In genomic region chr10:68471063-68471585, GRCh38 we compare ENCODE assay signal across 8 cellular contexts. TPM values are rescaled to one million over a fixed set of nuclear protein-coding genes. Genes with fewer than 3 reads are reported as not detected.
A peak's percentile ranks its signal among the peaks of the same experiment; 100 is the strongest.
DNase-seq lines count a peak whose midpoint lies in the region; ATAC-seq and TF ChIP-seq lines count a peak whose summit lies in the region.

No MANE protein-coding gene starts in this region.

- no peaks in the 10 kb centered on the region for H3K9me3 Mint-ChIP-seq in naive B cell

- DNase-seq in GM13976 (ENCODE audit: low spot score): peak; percentile 26
- DNase-seq in cardiac fibroblast (ENCODE audit: low read depth in 2 of 2): no peak
- DNase-seq in naive B cell: no peak
- no peak for DNase-seq in H4 (ENCODE audit: low spot score)
- DNase-seq in T-helper 9 cell: no peak

- peaks cover 14 to 17% (median 16%) of the 10 kb centered on the region in 3 donors for H3K4me1 Mint-ChIP-seq in naive B cell

- H3K36me3 ChIP-seq in KOPT-K1 (ENCODE audit: insufficient read depth, low read length): peaks cover 39% of the 10 kb centered on the region

- no peaks in the 10 kb centered on the region for H3K36me3 Mint-ChIP-seq in naive B cell

- peak overlapping the region; percentile 90 for H3K27ac ChIP-seq in KOPT-K1 (ENCODE audit: low read depth, low read length, poor library complexity, severe bottlenecking)

- H3K4me3 Mint-ChIP-seq in naive B cell: peak overlapping the region; percentile 92 to 100 (median 97)

- in situ Hi-C loops in GM13976 (cut with MboI; ENCODE audit: low sequenced_read_pairs, unreplicated experiment): no loop called here

- ATAC-seq in naive B cell (ENCODE audit: low read depth in 2 of 2) (peak in 1 of 2 donors; percentile 9), GM21515 (IDR thresholded peaks at IDR 0.05; ENCODE audit: unreplicated experiment) (no peak), GM21360 (IDR thresholded peaks at IDR 0.05; ENCODE audit: unreplicated experiment) (no peak)

- H3K4me3 ChIP-seq in cardiac fibroblast (replicated peaks in 1 of 2; ENCODE audit: low read depth in 2 of 2, low read length in 2 of 2): peak overlapping the region; percentile 73 to 80

- H3K27me3 Mint-ChIP-seq in naive B cell: no peaks in the 10 kb centered on the region

- H3K27ac Mint-ChIP-seq in naive B cell: peak overlapping the region in 5 of 6 donors; percentile 24 to 72 (median 52)

- H3K9me3 ChIP-seq in KOPT-K1 (ENCODE audit: insufficient read depth, low read length, poor library complexity, severe bottlenecking): no peaks in the 10 kb centered on the region

- TF ChIP-seq CTCF in GM13976 (IDR thresholded peaks at IDR 0.05; ENCODE audit: borderline replicate concordance, control extremely low read depth, extremely low read depth, insufficient read depth, missing control alignments): no peak
- no peak for TF ChIP-seq CTCF in cardiac fibroblast (IDR thresholded peaks at IDR 0.05; ENCODE audit: low read depth, low read length)

RNA-seq across cellular contexts. Expression of gene DNA2, which starts 0.6 kb away (rescaled TPM):
- 1 to 10 TPM in 3 of 6 donors, under 1 TPM in 2, not detected in 1; 0.42 to 1.8 (median 1.1) TPM for polyA plus RNA-seq in naive B cell (ENCODE audit: low read depth in 6 of 6)
- 12.5 and 17.6 TPM in 2 replicates for total RNA-seq in H4 (2014; rRNA removed; shearing (Covaris generic))

RNA-seq across cellular contexts. Expression of gene SLC25A16, which starts 56.2 kb away (rescaled TPM):
- polyA plus RNA-seq in naive B cell (ENCODE audit: low read depth in 6 of 6): 10 to 100 TPM in 1 of 6 donors, 1 to 10 TPM in 5; 3.6 to 11.0 (median 5.1) TPM
- 2.8 and 7.1 TPM in 2 replicates for total RNA-seq in H4 (2014; rRNA removed; shearing (Covaris generic))
